Comparison of ENCODE assay signal across 8 cellular contexts in genomic region chr2:61671561-61672315, GRCh38.
DNase-seq lines count a peak whose midpoint lies in the region; ATAC-seq and TF ChIP-seq lines count a peak whose summit lies in the region.

No MANE protein-coding gene starts in this region.

- H4K8ac ChIP-seq in mesenchymal stem cell (ENCODE audit: low read length), result no peak overlapping the region

- peak overlapping the region; percentile 17 for H3K27ac Mint-ChIP-seq in activated naive CD4-positive, alpha-beta T cell treated with anti-CD3 and anti-CD28 coated beads for 36 hours

- CTCF ChIA-PET in activated naive CD4-positive, alpha-beta T cell treated with anti-CD3 and anti-CD28 coated beads for 36 hours (lab: Charles Lee), result interaction anchor here (1.3 to 1.4 kb wide), 2 partner anchors 14 to 120 kb away, joined by 3 to 8 read pairs; no protein-coding TSS in a partner anchor
- CTCF ChIA-PET in GM10248 (lab: Yijun Ruan, JAX), result interaction anchor here (1.0 to 5.3 kb wide), 4 partner anchors 9 to 52 kb away, joined by 3 to 42 read pairs (median 4); no protein-coding TSS in a partner anchor

- no peak overlapping the region for H3K14ac ChIP-seq in mesenchymal stem cell (ENCODE audit: low read length in 2 of 2)

- H3K9me3 Mint-ChIP-seq in activated naive CD4-positive, alpha-beta T cell treated with anti-CD3 and anti-CD28 coated beads for 36 hours, result peaks cover 22% of the 10 kb centered on the region

- H3K23ac ChIP-seq in mesenchymal stem cell (ENCODE audit: low read length in 2 of 2), result no peak overlapping the region

- H2AFZ ChIP-seq in mesenchymal stem cell (ENCODE audit: low read depth, low read length), result no peak overlapping the region

- no peak overlapping the region for H2BK5ac ChIP-seq in mesenchymal stem cell (ENCODE audit: low read depth, low read length, poor library complexity, severe bottlenecking)

- peak overlapping the region in 1 of 2 experiments; percentile 37 for H3K4ac ChIP-seq in mesenchymal stem cell (ENCODE audit: low read depth in 1 of 2, low read length in 2 of 2)

- H3K36me3 Mint-ChIP-seq in activated naive CD4-positive, alpha-beta T cell treated with anti-CD3 and anti-CD28 coated beads for 36 hours (ENCODE audit: low read depth), result peaks cover 3% of the 10 kb centered on the region

- H3K9me3 ChIP-seq in mesenchymal stem cell (ENCODE audit: control insufficient read depth, low read length), result peaks cover 14% of the 10 kb centered on the region
- peaks cover 12% of the 10 kb centered on the region for H3K9me3 ChIP-seq in upper lobe of right lung

- WGBS in mesenchymal stem cell, result 60% methylated on average over 4 of the region's 5 CpGs

- no peak overlapping the region for H2BK15ac ChIP-seq in mesenchymal stem cell (ENCODE audit: low read depth, poor library complexity, severe bottlenecking)

- H3K4me1 ChIP-seq in mesenchymal stem cell (ENCODE audit: control insufficient read depth, insufficient read depth, low read depth, low read length) (no peaks in the 10 kb centered on the region), upper lobe of right lung (peaks cover 20% of the 10 kb centered on the region)

- intact Hi-C loops in activated naive CD4-positive, alpha-beta T cell treated with anti-CD3 and anti-CD28 coated beads for 36 hours (cut with micrococcal nuclease), result loop anchor here (1.0 to 10.0 kb wide), 5 partner anchors 23 to 867 kb away; partner anchors contain the start of genes REL and XPO1
- intact Hi-C loops in upper lobe of right lung (cut with DNase I), result no loop called here

- no peaks in the 10 kb centered on the region for H3K36me3 ChIP-seq in mesenchymal stem cell (ENCODE audit: control insufficient read depth in 1 of 2, insufficient read depth in 2 of 2, low read depth in 1 of 2, low read length in 2 of 2)
- H3K36me3 ChIP-seq in upper lobe of right lung, result no peaks in the 10 kb centered on the region

- H3K4me3 ChIP-seq in mesenchymal stem cell (ENCODE audit: insufficient read depth in 1 of 2, low read depth in 1 of 2, low read length in 2 of 2) (peak overlapping the region in 1 of 2 experiments; percentile 74), upper lobe of right lung (peak overlapping the region; percentile 30)

- peak overlapping the region; percentile 89 for H3K9ac ChIP-seq in mesenchymal stem cell (ENCODE audit: low read length)

- H3K27me3 Mint-ChIP-seq in activated naive CD4-positive, alpha-beta T cell treated with anti-CD3 and anti-CD28 coated beads for 36 hours (ENCODE audit: low read depth), result no peaks in the 10 kb centered on the region

- H3K27me3 ChIP-seq in mesenchymal stem cell (ENCODE audit: control insufficient read depth in 1 of 2, insufficient read depth in 1 of 2, low read length in 2 of 2), result no peaks in the 10 kb centered on the region
- H3K27me3 ChIP-seq in upper lobe of right lung, result no peaks in the 10 kb centered on the region

- peak overlapping the region in 1 of 2 experiments; percentile 22 for H3K18ac ChIP-seq in mesenchymal stem cell (ENCODE audit: low read depth in 1 of 2, low read length in 2 of 2)

- no peak overlapping the region for H2BK120ac ChIP-seq in mesenchymal stem cell (ENCODE audit: low read depth, low read length)

- no peak overlapping the region for H3K4me2 ChIP-seq in mesenchymal stem cell (ENCODE audit: low read length, poor library complexity, severe bottlenecking)

- H3K79me1 ChIP-seq in mesenchymal stem cell (replicated peaks; ENCODE audit: low read length, poor library complexity, severe bottlenecking), result no peaks in the 10 kb centered on the region

- H3K4me3 Mint-ChIP-seq in activated naive CD4-positive, alpha-beta T cell treated with anti-CD3 and anti-CD28 coated beads for 36 hours, result no peak overlapping the region

- H2AK5ac ChIP-seq in mesenchymal stem cell (ENCODE audit: low read length, severe bottlenecking), result no peak overlapping the region

- H3K27ac ChIP-seq in caudate nucleus (ENCODE audit: low read depth, low read length) (peak overlapping the region; percentile 100), mesenchymal stem cell (ENCODE audit: low read length, poor library complexity, severe bottlenecking) (no peak overlapping the region), upper lobe of right lung (peak overlapping the region; percentile 80)

- H2BK12ac ChIP-seq in mesenchymal stem cell (ENCODE audit: low read length in 2 of 2), result peak overlapping the region in 1 of 2 experiments; percentile 60

- POLR2A ChIA-PET in GM10248 (lab: Yijun Ruan, JAX), result no interaction called here

- ATAC-seq in upper lobe of right lung, result no peak

- no peak for DNase-seq in activated naive CD4-positive, alpha-beta T cell treated with anti-CD3 and anti-CD28 coated beads for 36 hours
- DNase-seq in activated naive CD4-positive, alpha-beta T cell treated with anti-CD3 and anti-CD28 coated beads, Interleukin-2, amount 50 U/mL, for 16 hours, result no peak
- DNase-seq in caudate nucleus (lab: John Stamatoyannopoulos, UW), result peak in 1 of 61 donors; percentile 4
- peak; percentile 66 for DNase-seq in mesenchymal stem cell
- DNase-seq in upper lobe of right lung, result no peak
- no peak for DNase-seq in stimulated activated CD4-positive, alpha-beta T cell treated with anti-CD3 and anti-CD28 coated beads, Interleukin-1b, Interleukin-23, amount 100 ng/mL, for 48 hours
- DNase-seq in NCI-H1436 (lab: John Stamatoyannopoulos, UW), result no peak
- DNase-seq in GM10248 (ENCODE audit: extremely low spot score), result no peak

- peaks cover 17% of the 10 kb centered on the region for H3K4me1 Mint-ChIP-seq in activated naive CD4-positive, alpha-beta T cell treated with anti-CD3 and anti-CD28 coated beads for 36 hours (ENCODE audit: low read depth)

- H4K91ac ChIP-seq in mesenchymal stem cell (ENCODE audit: low read length), result no peak overlapping the region

- TF ChIP-seq CTCF in upper lobe of right lung (IDR thresholded peaks at IDR 0.05), result no peak
- TF ChIP-seq CTCF in GM10248 (IDR thresholded peaks at IDR 0.05; ENCODE audit: control extremely low read depth, extremely low read depth, low read depth, missing control alignments), result no peak
